In genomic region chr4:24582235-24582863, GRCh38 we compare ENCODE assay signal across 1 cellular context.
TF ChIP-seq lines count a peak whose summit lies in the region.

No MANE protein-coding gene starts in this region.

TF ChIP-seq in K562, 482 proteins besides CTCF, POLR2A, EP300 and RAD21 (continued from another document):
- TF ChIP-seq ZBTB11 (CRISPR knock-in tag; IDR thresholded peaks at IDR 0.05) (peak in 1 of 3 experiments; percentile 76; a peak in 2 of 6 replicates), HIVEP1 (CRISPR knock-in tag; IDR thresholded peaks at IDR 0.05) (no peak)
